In the genomic region with DNA sequence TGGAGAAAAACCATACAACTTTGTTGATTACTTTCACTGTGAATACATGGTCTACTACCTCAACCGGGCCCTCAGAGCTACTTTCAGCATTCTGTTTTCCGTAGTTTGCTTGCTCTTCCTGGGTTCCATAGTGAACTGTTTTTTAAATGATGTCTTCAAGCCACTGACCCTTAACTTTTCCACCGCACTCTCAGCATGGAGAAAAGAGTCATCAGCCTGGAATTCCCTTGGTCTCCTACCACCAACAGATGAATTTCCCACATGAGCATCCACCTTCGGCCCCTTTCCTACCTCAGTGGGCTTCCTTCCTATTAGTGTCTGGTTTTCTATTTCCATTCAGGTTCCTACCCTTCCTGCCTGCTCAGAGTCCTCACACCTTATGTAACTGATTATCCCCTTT, we compare ENCODE assay signal across 20 cellular contexts.
DNase-seq lines count a peak whose midpoint lies in the region; ATAC-seq, FAIRE-seq and TF ChIP-seq lines count a peak whose summit lies in the region.
"Had no signal": no experiment of that assay in that cellular context is flagged by ENCODE, and none has a peak within 500 bp of the region (broad histone marks: within the 10 kb centered on the region; RNA-seq: fewer than 3 reads in every experiment).

No MANE protein-coding gene starts in this region.

- H2AK5ac ChIP-seq in mesenchymal stem cell (ENCODE audit: low read length, severe bottlenecking) = no peak overlapping the region

- DNase-seq in EL (peak; percentile 70), RCC 7860 (ENCODE audit: low spot score) (peak; percentile 79), brain microvascular endothelial cell (peak; percentile 55), mesenchymal stem cell (no peak), lower leg skin (ENCODE audit: low spot score in 2 of 2) (no peak), GM19240 (ENCODE audit: insufficient read length, low spot score) (no peak), GM03348 (ENCODE audit: low spot score) (no peak)
- DNase-seq: DMS79, KBM-7, NCI-H1694 treated with DMSO at 0.1 percent for 48 hours, NCI-H226, NCI-H82, OCI-M1, SIG-M5 had no signal

- no peak overlapping the region for H3K18ac ChIP-seq in mesenchymal stem cell (ENCODE audit: low read depth in 1 of 2, low read length in 2 of 2)

- no peak overlapping the region for H3K14ac ChIP-seq in mesenchymal stem cell (ENCODE audit: low read length in 2 of 2)

- H3K79me1 ChIP-seq in mesenchymal stem cell (replicated peaks; ENCODE audit: low read length, poor library complexity, severe bottlenecking) = no peaks in the 10 kb centered on the region

- no peaks in the 10 kb centered on the region for H3K9me3 ChIP-seq in mesenchymal stem cell (ENCODE audit: control insufficient read depth, low read length)

- no peak overlapping the region for H2BK5ac ChIP-seq in mesenchymal stem cell (ENCODE audit: low read depth, low read length, poor library complexity, severe bottlenecking)

- H2BK12ac ChIP-seq in mesenchymal stem cell (ENCODE audit: low read length in 2 of 2) = no peak overlapping the region

- H2AFZ ChIP-seq in mesenchymal stem cell (ENCODE audit: low read depth, low read length) = no peak overlapping the region
- H2AFZ ChIP-seq: GM23338 had no signal

- intact Hi-C loops in lower leg skin (cut with DNase I; ENCODE audit: low total_unique reads) = no loop called here

- in situ Hi-C loops in brain microvascular endothelial cell (cut with HindIII; ENCODE audit: low pct_ligation_motif_present, low sequenced_read_pairs) = no loop called here

- TF ChIP-seq POLR2A in lower leg skin (IDR thresholded peaks at IDR 0.05) = no peak

- no peak overlapping the region for H3K23ac ChIP-seq in mesenchymal stem cell (ENCODE audit: low read length in 2 of 2)

- no peak for ATAC-seq in HG02571 (IDR thresholded peaks at IDR 0.05; ENCODE audit: unreplicated experiment)
- ATAC-seq: GM23338 had no signal

- H2BK120ac ChIP-seq in mesenchymal stem cell (ENCODE audit: low read depth, low read length) = no peak overlapping the region

- peak; percentile 92 for FAIRE-seq in RCC 7860 (lab: Jason Lieb, UNC)
- FAIRE-seq: D721Med, G401.6 had no signal

- WGBS in mesenchymal stem cell = 88% methylated on average over 4 of the region's 4 CpGs
- 95% methylated on average over 4 of the region's 4 CpGs for WGBS in lower leg skin, 2 donors

- no peak overlapping the region for H4K91ac ChIP-seq in mesenchymal stem cell (ENCODE audit: low read length)

- no peak overlapping the region for H3K27ac ChIP-seq in brain microvascular endothelial cell
- H3K27ac ChIP-seq in mesenchymal stem cell (ENCODE audit: low read length, poor library complexity, severe bottlenecking) = peak overlapping the region; percentile 98
- H3K27ac ChIP-seq: C4-2B, RWPE1 had no signal

- H2BK15ac ChIP-seq in mesenchymal stem cell (ENCODE audit: low read depth, poor library complexity, severe bottlenecking) = no peak overlapping the region

- no peak overlapping the region for H3K4ac ChIP-seq in mesenchymal stem cell (ENCODE audit: low read depth in 1 of 2, low read length in 2 of 2)

- no peak overlapping the region for H4K8ac ChIP-seq in mesenchymal stem cell (ENCODE audit: low read length)

- peaks cover 3% of the 10 kb centered on the region for H3K4me1 ChIP-seq in mesenchymal stem cell (ENCODE audit: control insufficient read depth, insufficient read depth, low read depth, low read length)

- H3K9ac ChIP-seq in mesenchymal stem cell (ENCODE audit: low read length) = no peak overlapping the region

- H3K4me3 ChIP-seq in brain microvascular endothelial cell (ENCODE audit: low read depth, low read length) (no peak overlapping the region), mesenchymal stem cell (ENCODE audit: insufficient read depth in 1 of 2, low read depth in 1 of 2, low read length in 2 of 2) (no peak overlapping the region), lower leg skin (ENCODE audit: low read depth, poor library complexity, severe bottlenecking) (no peak overlapping the region)
- H3K4me3 ChIP-seq: GM23338 had no signal

- peak overlapping the region; percentile 50 for H3K4me2 ChIP-seq in mesenchymal stem cell (ENCODE audit: low read length, poor library complexity, severe bottlenecking)
- H3K4me2 ChIP-seq: GM23338 had no signal

- H3K36me3 ChIP-seq in brain microvascular endothelial cell (replicated peaks) (no peaks in the 10 kb centered on the region), mesenchymal stem cell (ENCODE audit: control insufficient read depth in 1 of 2, insufficient read depth in 2 of 2, low read depth in 1 of 2, low read length in 2 of 2) (no peaks in the 10 kb centered on the region)

- TF ChIP-seq CTCF in brain microvascular endothelial cell (IDR thresholded peaks at IDR 0.05; ENCODE audit: low read depth, low read length, missing control alignments) (no peak), lower leg skin (IDR thresholded peaks at IDR 0.05) (no peak)

- H3K27me3 ChIP-seq in brain microvascular endothelial cell (replicated peaks) (no peaks in the 10 kb centered on the region), mesenchymal stem cell (ENCODE audit: control insufficient read depth in 1 of 2, insufficient read depth in 1 of 2, low read length in 2 of 2) (no peaks in the 10 kb centered on the region)

Comparison
In these comparisons a context has a peak if more than half of its experiments do, and no peak if none do; other contexts are left out.
1. DNase-seq: peak in EL (single experiment), RCC 7860 (single experiment) and brain microvascular endothelial cell (single experiment); none in mesenchymal stem cell (single experiment), lower leg skin (0 of 2), GM19240 (single experiment) and GM03348 (single experiment).